In the genomic region with DNA sequence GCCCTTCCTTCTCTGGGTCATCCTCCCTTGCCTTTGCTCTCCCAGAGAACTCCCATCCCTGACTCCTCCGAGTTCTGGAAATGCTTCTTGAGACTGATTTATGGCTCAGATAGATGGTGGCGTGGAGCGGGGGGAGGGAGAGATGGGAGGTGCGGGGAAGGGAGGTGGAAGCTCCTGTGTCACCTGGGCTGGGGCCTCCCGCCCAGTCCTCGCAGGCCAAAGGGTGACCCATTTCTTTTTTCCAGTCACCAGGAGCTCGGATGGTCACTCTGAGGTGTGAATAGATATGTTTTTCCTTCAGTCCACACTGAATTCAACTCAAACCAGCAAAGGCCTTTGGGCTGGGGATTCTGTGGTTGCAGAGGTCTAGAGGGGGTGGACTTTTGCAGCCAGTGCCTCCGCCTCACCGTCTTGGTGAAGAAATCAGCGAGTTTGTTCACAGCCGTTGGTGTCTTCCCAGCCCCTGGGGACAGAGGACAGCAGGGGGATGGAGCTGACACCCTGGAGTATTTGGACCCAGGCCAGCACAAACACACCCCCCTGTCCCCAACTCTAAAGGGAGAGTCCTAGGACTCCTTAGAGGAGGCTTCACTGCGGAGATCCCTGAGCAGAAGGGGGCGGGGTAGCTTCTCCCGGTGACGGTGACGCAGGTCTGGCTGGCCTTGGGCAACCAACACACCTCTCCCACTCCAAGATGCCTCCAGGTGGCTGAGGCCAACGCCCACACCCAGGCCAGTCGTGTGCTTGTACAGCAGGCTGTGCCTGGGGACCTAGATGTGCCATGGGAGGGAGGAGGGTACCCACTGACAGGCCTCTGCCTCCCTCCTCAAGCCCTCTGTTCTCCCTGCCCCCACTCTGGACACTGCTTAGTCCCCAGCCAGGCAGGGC, we compare ENCODE assay signal across 18 cellular contexts.
DNase-seq lines count a peak whose midpoint lies in the region; ATAC-seq and TF ChIP-seq lines count a peak whose summit lies in the region.
"Had no signal": no experiment of that assay in that cellular context is flagged by ENCODE, and none has a peak within 500 bp of the region (broad histone marks: within the 10 kb centered on the region; RNA-seq: fewer than 3 reads in every experiment).

No MANE protein-coding gene starts in this region.

- H3K4me3 Mint-ChIP-seq in activated CD4-positive, alpha-beta T cell treated with anti-CD3 and anti-CD28 coated beads, Interleukin-2, amount 10 ng/mL, durations not matched to agents 7 days and 5 days: no peak overlapping the region
- H3K4me3 Mint-ChIP-seq: activated naive CD8-positive, alpha-beta T cell; stimulated activated naive CD8-positive, alpha-beta T cell treated with anti-CD3 and anti-CD28 coated beads, Interleukin-15, amount 100 ng/mL, for 72 hours; T-helper 17 cell had no signal

- H3K36me3 Mint-ChIP-seq in activated CD4-positive, alpha-beta T cell treated with anti-CD3 and anti-CD28 coated beads, Interleukin-2, amount 10 ng/mL, durations not matched to agents 7 days and 5 days (ENCODE audit: low read depth): no peaks in the 10 kb centered on the region
- H3K36me3 Mint-ChIP-seq: activated naive CD8-positive, alpha-beta T cell had no signal

- intact Hi-C loops in Right ventricle myocardium superior (cut with DNase I): no loop called here
- intact Hi-C loops in left ventricle myocardium inferior (cut with micrococcal nuclease): no loop called here
- intact Hi-C loops in lower lobe of right lung (cut with DNase I): no loop called here

- H3K4me1 ChIP-seq in left ventricle myocardium inferior (no peaks in the 10 kb centered on the region), lower lobe of right lung (no peaks in the 10 kb centered on the region), suprapubic skin (peaks cover 16% of the 10 kb centered on the region)
- H3K4me1 ChIP-seq: transverse colon had no signal

- no peak overlapping the region for H3K27ac ChIP-seq in left ventricle myocardium inferior (replicated peaks)
- no peak overlapping the region for H3K27ac ChIP-seq in lower lobe of right lung
- peak overlapping the region; percentile 43 for H3K27ac ChIP-seq in suprapubic skin
- H3K27ac ChIP-seq in coronary artery: no peak overlapping the region
- H3K27ac ChIP-seq: transverse colon, VCaP had no signal

- ATAC-seq in Right ventricle myocardium superior (ENCODE audit: poor library complexity) (no peak), esophagus mucosa (peak; percentile 77), lower lobe of right lung (peak in 1 of 2 donors; percentile 22)
- ATAC-seq: stimulated activated naive CD8-positive, alpha-beta T cell treated with anti-CD3 and anti-CD28 coated beads, Interleukin-15, amount 100 ng/mL, for 72 hours; T-helper 17 cell had no signal

- no peak for TF ChIP-seq CTCF in left ventricle myocardium inferior (IDR thresholded peaks at IDR 0.05; ENCODE audit: borderline replicate concordance)
- TF ChIP-seq CTCF in lower lobe of right lung (IDR thresholded peaks at IDR 0.05): no peak
- TF ChIP-seq CTCF in suprapubic skin (IDR thresholded peaks at IDR 0.05): no peak
- TF ChIP-seq CTCF in coronary artery (IDR thresholded peaks at IDR 0.05): no peak

- WGBS in suprapubic skin: 70% methylated on average over 15 of the region's 18 CpGs

- no peaks in the 10 kb centered on the region for H3K4me1 Mint-ChIP-seq in activated CD4-positive, alpha-beta T cell treated with anti-CD3 and anti-CD28 coated beads, Interleukin-2, amount 10 ng/mL, durations not matched to agents 7 days and 5 days
- H3K4me1 Mint-ChIP-seq: stimulated activated naive CD8-positive, alpha-beta T cell treated with anti-CD3 and anti-CD28 coated beads, Interleukin-15, amount 100 ng/mL, for 72 hours; T-helper 17 cell had no signal

- H3K4me3 ChIP-seq in left ventricle myocardium inferior: no peak overlapping the region
- no peak overlapping the region for H3K4me3 ChIP-seq in lower lobe of right lung
- H3K4me3 ChIP-seq in suprapubic skin: no peak overlapping the region
- H3K4me3 ChIP-seq in coronary artery: no peak overlapping the region
- H3K4me3 ChIP-seq: transverse colon had no signal

- POLR2A ChIA-PET in activated CD4-positive, alpha-beta T cell treated with anti-CD3 and anti-CD28 coated beads, Interleukin-2, amount 10 ng/mL, durations not matched to agents 7 days and 5 days (lab: Charles Lee): interaction anchor here (0.6 kb wide), 1 partner anchor 80 kb away, joined by 3 read pairs; no protein-coding TSS in a partner anchor

- TF ChIP-seq EP300 in suprapubic skin (IDR thresholded peaks at IDR 0.05): no peak

- no peaks in the 10 kb centered on the region for H3K9me3 Mint-ChIP-seq in activated CD4-positive, alpha-beta T cell treated with anti-CD3 and anti-CD28 coated beads, Interleukin-2, amount 10 ng/mL, durations not matched to agents 7 days and 5 days
- H3K9me3 Mint-ChIP-seq: activated T-helper 2 cell treated with anti-CD3 and anti-CD28 coated beads, Interferon-gamma antibody, Interleukin-2, Interleukin-4, amounts not matched to agents 10 μg/mL and 5 μg/mL and 100 μg/mL, durations not matched to agents 14 hours and 24 hours and 36 hours; stimulated activated naive CD8-positive, alpha-beta T cell treated with anti-CD3 and anti-CD28 coated beads, Interleukin-15, amount 100 ng/mL, for 72 hours had no signal

- H3K9me3 ChIP-seq in left ventricle myocardium inferior (replicated peaks) (no peaks in the 10 kb centered on the region), lower lobe of right lung (no peaks in the 10 kb centered on the region), suprapubic skin (no peaks in the 10 kb centered on the region)
- H3K9me3 ChIP-seq: transverse colon had no signal

- H3K36me3 ChIP-seq in left ventricle myocardium inferior: peaks cover 8% of the 10 kb centered on the region
- H3K36me3 ChIP-seq in lower lobe of right lung: no peaks in the 10 kb centered on the region
- peaks cover 3% of the 10 kb centered on the region for H3K36me3 ChIP-seq in suprapubic skin
- H3K36me3 ChIP-seq: transverse colon had no signal

- DNase-seq in Right ventricle myocardium superior: peak; percentile 25
- DNase-seq in left ventricle myocardium inferior: no peak
- DNase-seq in lower lobe of right lung: peak; percentile 34
- no peak for DNase-seq in suprapubic skin (ENCODE audit: low spot score in 2 of 2)
- DNase-seq in SKM-1 treated with dmso at 0.1 percent for 144 hours (lab: John Stamatoyannopoulos, UW; ENCODE audit: unreplicated experiment): no peak
- no peak for DNase-seq in coronary artery (ENCODE audit: low spot score)
- DNase-seq in activated CD4-positive, alpha-beta T cell treated with anti-CD3 and anti-CD28 coated beads, Interleukin-2, amount 10 ng/mL, durations not matched to agents 7 days and 5 days: no peak
- DNase-seq: DMS79 treated with DMSO at 0.1 percent for 48 hours; NCI-H1105 treated with DMSO at 0.1 percent for 48 hours; NCI-H2029 treated with DMSO at 0.1 percent for 48 hours; NCI-H82; stimulated activated naive CD8-positive, alpha-beta T cell treated with anti-CD3 and anti-CD28 coated beads, Interleukin-15, amount 100 ng/mL, for 72 hours; T-helper 17 cell; transverse colon had no signal

- H3K27me3 ChIP-seq in left ventricle myocardium inferior (ENCODE audit: low read depth): no peaks in the 10 kb centered on the region
- H3K27me3 ChIP-seq in lower lobe of right lung (ENCODE audit: low read depth): no peaks in the 10 kb centered on the region
- no peaks in the 10 kb centered on the region for H3K27me3 ChIP-seq in suprapubic skin
- H3K27me3 ChIP-seq: transverse colon had no signal

- no peak for TF ChIP-seq POLR2A in suprapubic skin (IDR thresholded peaks at IDR 0.05)

- CTCF ChIA-PET in activated CD4-positive, alpha-beta T cell treated with anti-CD3 and anti-CD28 coated beads, Interleukin-2, amount 10 ng/mL, durations not matched to agents 7 days and 5 days (lab: Charles Lee): interaction anchor here (1.1 to 1.4 kb wide), 2 partner anchors 11 to 19 kb away, joined by 3 to 5 read pairs; no protein-coding TSS in a partner anchor

- no peak overlapping the region for H3K27ac Mint-ChIP-seq in activated CD4-positive, alpha-beta T cell treated with anti-CD3 and anti-CD28 coated beads, Interleukin-2, amount 10 ng/mL, durations not matched to agents 7 days and 5 days
- H3K27ac Mint-ChIP-seq: activated naive CD8-positive, alpha-beta T cell; activated T-helper 2 cell treated with anti-CD3 and anti-CD28 coated beads, Interferon-gamma antibody, Interleukin-2, Interleukin-4, amounts not matched to agents 10 μg/mL and 5 μg/mL and 100 μg/mL, durations not matched to agents 14 hours and 24 hours and 36 hours; T-helper 17 cell had no signal

- no peaks in the 10 kb centered on the region for H3K27me3 Mint-ChIP-seq in activated CD4-positive, alpha-beta T cell treated with anti-CD3 and anti-CD28 coated beads, Interleukin-2, amount 10 ng/mL, durations not matched to agents 7 days and 5 days
- H3K27me3 Mint-ChIP-seq: activated naive CD8-positive, alpha-beta T cell; stimulated activated naive CD8-positive, alpha-beta T cell treated with anti-CD3 and anti-CD28 coated beads, Interleukin-15, amount 100 ng/mL, for 72 hours; T-helper 17 cell had no signal

Comparison
In these comparisons a context has a peak if more than half of its experiments do, and no peak if none do; other contexts are left out.
1. DNase-seq: peak in Right ventricle myocardium superior (single experiment) and lower lobe of right lung (single experiment); none in left ventricle myocardium inferior (single experiment), suprapubic skin (0 of 2), SKM-1 treated with dmso at 0.1 percent for 144 hours (single experiment), coronary artery (single experiment) and activated CD4-positive, alpha-beta T cell treated with anti-CD3 and anti-CD28 coated beads, Interleukin-2, amount 10 ng/mL, durations not matched to agents 7 days and 5 days (single experiment).